11 cellular contexts compared by ENCODE assay signal in genomic region chr15:64566629-64567427, GRCh38.
DNase-seq lines count a peak whose midpoint lies in the region; ATAC-seq, FAIRE-seq and TF ChIP-seq lines count a peak whose summit lies in the region.
"Had no signal": no experiment of that assay in that cellular context is flagged by ENCODE, and none has a peak within 500 bp of the region (broad histone marks: within the 10 kb centered on the region; RNA-seq: fewer than 3 reads in every experiment).

No MANE protein-coding gene starts in this region.

- WGBS in A549 (ENCODE audit: missing lambda C conversion rate) = 90% methylated on average over 11 of the region's 11 CpGs
- no CpG with 5 or more reads among the region's 11 CpGs for WGBS in H9 (ENCODE audit: extremely low coverage, insufficient read length, low lambda C conversion rate)
- WGBS in hepatocyte (ENCODE audit: low lambda C conversion rate, missing lambda C conversion rate) = 87% methylated on average over 11 of the region's 11 CpGs

- no peak overlapping the region for H3K14ac ChIP-seq in H9 (ENCODE audit: insufficient read depth, low read length)

- no peak overlapping the region for H2BK5ac ChIP-seq in H9 (ENCODE audit: insufficient read length, low read length)

- H3K27me3 ChIP-seq in H9 (ENCODE audit: insufficient read depth, low read length) (no peaks in the 10 kb centered on the region), OCI-LY1 (ENCODE audit: insufficient read depth, low read length) (no peaks in the 10 kb centered on the region), hepatocyte (no peaks in the 10 kb centered on the region)

- no peak overlapping the region for H3K56ac ChIP-seq in H9 (ENCODE audit: insufficient read length, low read depth, low read length)

- ATAC-seq in A549 (peak; percentile 62 to 73; a peak in 4 of 6 replicates), HG03457 (IDR thresholded peaks at IDR 0.05; ENCODE audit: unreplicated experiment) (no peak), GM21717 (IDR thresholded peaks at IDR 0.05; ENCODE audit: unreplicated experiment) (no peak), GM19455 (IDR thresholded peaks at IDR 0.05; ENCODE audit: unreplicated experiment) (no peak), GM18909 (IDR thresholded peaks at IDR 0.05; ENCODE audit: poor library complexity, unreplicated experiment) (no peak)

- FAIRE-seq in A549 (lab: Jason Lieb, UNC) = no peak

- peaks cover 17% of the 10 kb centered on the region for H3K79me1 ChIP-seq in H9 (ENCODE audit: insufficient read depth, low read depth, low read length, poor library complexity, severe bottlenecking)

- no peaks in the 10 kb centered on the region for H3K27me3 Mint-ChIP-seq in H9 (ENCODE audit: low read depth)
- H3K27me3 Mint-ChIP-seq: activated CD4-positive, alpha-beta memory T cell treated with anti-CD3 and anti-CD28 coated beads for 36 hours had no signal

- no peak overlapping the region for H4K91ac ChIP-seq in H9 (ENCODE audit: insufficient read length, low read depth, low read length)

- no peak for TF ChIP-seq CTCF in A549 (IDR thresholded peaks at IDR 0.05)
- no peak for TF ChIP-seq CTCF in H9 (conservative IDR thresholded peaks at IDR 0.05)
- TF ChIP-seq CTCF in OCI-LY1 (IDR thresholded peaks at IDR 0.05; ENCODE audit: low read length) = no peak
- no peak for TF ChIP-seq CTCF in hepatocyte (IDR thresholded peaks at IDR 0.05; ENCODE audit: poor library complexity)

- H3K9ac ChIP-seq in H9 (ENCODE audit: extremely low read depth, insufficient read length, low read length) = no peak overlapping the region
- H3K9ac ChIP-seq in OCI-LY1 (ENCODE audit: low read length) = no peak overlapping the region

- H2BK12ac ChIP-seq in H9 (ENCODE audit: insufficient read length, low read depth, low read length) = no peak overlapping the region

- CTCF ChIA-PET in A549 (lab: Yijun Ruan, JAX) = interaction anchor here (0.8 to 2.1 kb wide), 5 partner anchors 9 to 414 kb away, joined by 3 to 6 read pairs (median 4); no protein-coding TSS in a partner anchor

- no peak overlapping the region for H3K4me3 Mint-ChIP-seq in H9
- H3K4me3 Mint-ChIP-seq: activated CD4-positive, alpha-beta memory T cell treated with anti-CD3 and anti-CD28 coated beads for 36 hours had no signal

- no peak for TF ChIP-seq POLR2A in A549 (IDR thresholded peaks at IDR 0.05; ENCODE audit: low read length)

- H3F3A ChIP-seq in OCI-LY1 (ENCODE audit: insufficient read depth, low read length) = 0 out of 2 replicates have a peak, but pooled peaks cover 5% of the 10 kb centered on the region

- H3K23ac ChIP-seq in H9 (ENCODE audit: insufficient read length, low read depth, low read length) = no peak overlapping the region

- no peak overlapping the region for H3K4me3 ChIP-seq in A549
- H3K4me3 ChIP-seq in OCI-LY1 (ENCODE audit: low read depth, low read length, poor library complexity, severe bottlenecking) = no peak overlapping the region
- no peak overlapping the region for H3K4me3 ChIP-seq in hepatocyte

- H3T11ph ChIP-seq in H9 (ENCODE audit: low read length) = no peak overlapping the region

- H3K9me3 Mint-ChIP-seq in H9 = peaks cover 0 to 2% of the 10 kb centered on the region in 2 experiments; a peak in 1 of 5 replicates
- H3K9me3 Mint-ChIP-seq: activated CD4-positive, alpha-beta memory T cell treated with anti-CD3 and anti-CD28 coated beads for 36 hours had no signal

- H2AK5ac ChIP-seq in H9 (ENCODE audit: insufficient read length, low read length) = no peak overlapping the region

- no peak overlapping the region for H3K18ac ChIP-seq in H9 (ENCODE audit: insufficient read length, low read depth, low read length)

- no peak overlapping the region for H3K4ac ChIP-seq in H9 (ENCODE audit: low read depth, low read length)

- no peaks in the 10 kb centered on the region for H4K20me1 ChIP-seq in H9 (ENCODE audit: control insufficient read depth, insufficient read depth, insufficient read length)
- H4K20me1 ChIP-seq in OCI-LY1 (ENCODE audit: insufficient read depth, low read length) = no peaks in the 10 kb centered on the region
- peaks cover 17% of the 10 kb centered on the region for H4K20me1 ChIP-seq in hepatocyte (ENCODE audit: insufficient read depth, poor library complexity, severe bottlenecking)

- no peak for TF ChIP-seq EP300 in A549 (IDR thresholded peaks at IDR 0.05)

- peaks cover 0 to 8% (median 8%) of the 10 kb centered on the region in 3 experiments; a peak in 6 of 7 replicates for H3K36me3 Mint-ChIP-seq in H9 (ENCODE audit: insufficient read depth in 1 of 3, low read depth in 3 of 3)

- H3K4me2 ChIP-seq in A549 (peak overlapping the region; percentile 6; the same call in 1 of the 3 replicates), H9 (ENCODE audit: insufficient read depth, insufficient read length, low read length) (no peak overlapping the region), OCI-LY1 (ENCODE audit: low read length) (no peak overlapping the region), hepatocyte (no peak overlapping the region)

- H3K23me2 ChIP-seq in H9 (ENCODE audit: insufficient read length, low read depth, low read length, poor library complexity, severe bottlenecking) = no peaks in the 10 kb centered on the region

- H2BK20ac ChIP-seq in H9 (ENCODE audit: low read depth, low read length, poor library complexity, severe bottlenecking) = no peak overlapping the region

- peaks cover 35 to 38% of the 10 kb centered on the region in 2 experiments for H3K4me1 Mint-ChIP-seq in H9

- no peak overlapping the region for H2AFZ ChIP-seq in H9 (ENCODE audit: low read length)
- H2AFZ ChIP-seq in OCI-LY1 (ENCODE audit: low read length) = no peak overlapping the region
- H2AFZ ChIP-seq in hepatocyte = no peak overlapping the region

- no peak for TF ChIP-seq RAD21 in A549 (conservative IDR thresholded peaks at IDR 0.05 in 1 of 2, IDR thresholded peaks at IDR 0.05 in 1 of 2)

- H3K9me3 ChIP-seq in A549 = no peaks in the 10 kb centered on the region
- H3K9me3 ChIP-seq in H9 (ENCODE audit: control insufficient read depth, low read depth, low read length) = no peaks in the 10 kb centered on the region
- no peaks in the 10 kb centered on the region for H3K9me3 ChIP-seq in OCI-LY1 (ENCODE audit: low read length)
- no peaks in the 10 kb centered on the region for H3K9me3 ChIP-seq in hepatocyte (ENCODE audit: low read depth)

- H3K4me1 ChIP-seq in A549 (peaks cover 23% of the 10 kb centered on the region), H9 (ENCODE audit: insufficient read depth, low read length) (no peaks in the 10 kb centered on the region; the same call in 1 of the 2 replicates), OCI-LY1 (ENCODE audit: insufficient read depth, low read length, severe bottlenecking) (peaks cover 30% of the 10 kb centered on the region), hepatocyte (ENCODE audit: insufficient read depth) (peaks cover 10% of the 10 kb centered on the region)

- no peaks in the 10 kb centered on the region for H3K9me2 ChIP-seq in OCI-LY1 (ENCODE audit: low read depth, low read length)
- H3K9me2 ChIP-seq in hepatocyte (replicated peaks; ENCODE audit: insufficient read depth) = no peaks in the 10 kb centered on the region

- H3K27ac ChIP-seq in A549 = no peak overlapping the region
- H3K27ac ChIP-seq in H9 (ENCODE audit: insufficient read length, low read depth, low read length) = no peak overlapping the region
- peak overlapping the region; percentile 2 for H3K27ac ChIP-seq in OCI-LY1 (ENCODE audit: low read depth, low read length, poor library complexity, severe bottlenecking)
- H3K27ac ChIP-seq in hepatocyte = no peak overlapping the region

- H2BK120ac ChIP-seq in H9 (ENCODE audit: low read depth, low read length, poor library complexity, severe bottlenecking) = no peak overlapping the region

- H4K5ac ChIP-seq in H9 (ENCODE audit: insufficient read length, low read depth, low read length) = no peak overlapping the region

- no peak overlapping the region for H4K8ac ChIP-seq in H9 (replicated peaks; ENCODE audit: insufficient read length, low read depth, low read length)

- DNase-seq in A549 (ENCODE audit: low read depth in 1 of 2, low spot score in 1 of 2) (no peak), H9 (no peak), hepatocyte (ENCODE audit: low spot score) (peak; percentile 14)
- DNase-seq: activated CD4-positive, alpha-beta memory T cell treated with anti-CD3 and anti-CD28 coated beads for 36 hours; aorta; stimulated activated CD8-positive, alpha-beta memory T cell treated with anti-CD3 and anti-CD28 coated beads, Interleukin-4, amount 100 ng/mL, for 48 hours had no signal

- peaks cover 4% of the 10 kb centered on the region; the same call in 1 of the 2 replicates for H3K79me2 ChIP-seq in H9 (ENCODE audit: insufficient read depth, low read length)
- H3K79me2 ChIP-seq in OCI-LY1 (ENCODE audit: insufficient read depth, low read length) = peaks cover 25% of the 10 kb centered on the region; the same call in 1 of the 2 replicates
- peaks cover 96% of the 10 kb centered on the region for H3K79me2 ChIP-seq in hepatocyte

- H3K27ac Mint-ChIP-seq in H9 = peak overlapping the region in 2 of 3 experiments; percentile 22 to 90; a peak in 2 of 7 replicates
- H3K27ac Mint-ChIP-seq: activated CD4-positive, alpha-beta memory T cell treated with anti-CD3 and anti-CD28 coated beads for 36 hours had no signal

- POLR2A ChIA-PET in A549 (lab: Yijun Ruan, JAX) = no interaction called here

- H2BK15ac ChIP-seq in H9 (ENCODE audit: low read depth, low read length) = no peak overlapping the region

- H3K36me3 ChIP-seq in OCI-LY1 (ENCODE audit: insufficient read depth, low read length) (peaks cover 11% of the 10 kb centered on the region; the same call in 1 of the 2 replicates), hepatocyte (replicated peaks; ENCODE audit: insufficient read depth, low read depth) (no peaks in the 10 kb centered on the region)

TF ChIP-seq in A549, 52 proteins besides CTCF, POLR2A, EP300 and RAD21:
- TF ChIP-seq ZC3H11A (IDR thresholded peaks at IDR 0.05) (no peak), MAFK (IDR thresholded peaks at IDR 0.05; ENCODE audit: partially characterized antibody) (peak; percentile 56)

Comparison
In these comparisons a context has a peak if more than half of its experiments do, and no peak if none do; other contexts are left out.
1. ATAC-seq: peak in A549 (2 of 2); none in HG03457 (single experiment), GM21717 (single experiment), GM19455 (single experiment) and GM18909 (single experiment).